8 cellular contexts compared by ENCODE assay signal in the genomic region with DNA sequence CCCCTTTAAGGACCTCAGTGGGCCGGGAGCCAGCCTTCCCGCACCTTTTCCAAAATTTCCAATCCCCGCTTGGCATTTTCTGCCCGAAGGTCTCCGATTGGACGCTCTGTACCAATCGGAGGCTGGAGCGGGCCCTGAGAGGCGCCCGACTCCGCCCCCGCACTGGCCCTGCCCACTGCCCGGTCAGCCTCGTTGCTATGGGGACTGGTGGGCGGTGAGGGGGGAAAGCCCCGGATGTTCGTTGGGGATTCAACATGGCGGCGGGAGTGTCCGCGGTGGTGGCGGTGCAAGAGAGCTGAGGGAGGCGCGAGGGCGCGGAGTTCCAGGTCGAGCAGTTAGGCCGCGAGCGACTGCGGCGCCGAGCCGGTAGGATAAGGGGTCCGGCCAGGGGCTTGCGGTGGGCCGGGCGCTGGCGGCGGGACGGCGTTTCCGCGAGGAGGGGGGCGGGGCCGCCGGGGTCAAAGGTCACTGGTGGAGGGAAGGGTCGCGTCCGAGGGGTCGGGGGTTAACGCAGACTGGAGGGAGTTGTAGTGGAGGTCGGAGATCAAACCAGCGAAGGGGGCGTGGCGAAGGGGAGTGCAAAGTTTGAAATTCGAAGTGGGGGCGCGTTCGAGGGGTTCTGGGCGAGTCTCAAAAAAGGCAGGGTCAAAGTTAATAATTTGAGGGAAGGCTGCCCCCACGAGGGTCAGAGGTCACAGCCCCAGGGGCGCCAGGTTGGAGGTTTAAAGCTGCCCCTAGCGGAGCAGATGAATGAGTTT. TPM values are rescaled to one million over a fixed set of nuclear protein-coding genes. Genes with fewer than 3 reads are reported as not detected.
A peak's percentile ranks its signal among the peaks of the same experiment; 100 is the strongest.
DNase-seq lines count a peak whose midpoint lies in the region; ATAC-seq and TF ChIP-seq lines count a peak whose summit lies in the region.

A gene (plus strand): TSS at position 233 of the 758 bp plus-strand sequence. CDS start 43,768 bp downstream, outside the sequence.

- H3K9me3 Mint-ChIP-seq in activated CD4-positive, alpha-beta T cell treated with anti-CD3 and anti-CD28 coated beads, Interleukin-2, amount 10 ng/mL, durations not matched to agents 7 days and 5 days, result no peaks in the 10 kb centered on the region

- no peaks in the 10 kb centered on the region for H3K36me3 ChIP-seq in BJ (ENCODE audit: control insufficient read depth, insufficient read depth, low read length)

- ATAC-seq in GM19324 (IDR thresholded peaks at IDR 0.05; ENCODE audit: low FRiP score, unreplicated experiment), result peak; percentile 97
- peak; percentile 72 for ATAC-seq in HG03469 (IDR thresholded peaks at IDR 0.05; ENCODE audit: unreplicated experiment)
- ATAC-seq in left colon, result peak; percentile 85

- no peak for TF ChIP-seq CTCF in BJ (IDR thresholded peaks at IDR 0.05; ENCODE audit: insufficient read depth, low read depth, low read length)
- TF ChIP-seq CTCF in coronary artery (IDR thresholded peaks at IDR 0.05), result no peak

- intact Hi-C loops in left colon (cut with DNase I, micrococcal nuclease), result no loop called here

- peaks cover 1% of the 10 kb centered on the region for H3K36me3 Mint-ChIP-seq in activated CD4-positive, alpha-beta T cell treated with anti-CD3 and anti-CD28 coated beads, Interleukin-2, amount 10 ng/mL, durations not matched to agents 7 days and 5 days (ENCODE audit: low read depth)

- H3K27me3 Mint-ChIP-seq in activated CD4-positive, alpha-beta T cell treated with anti-CD3 and anti-CD28 coated beads, Interleukin-2, amount 10 ng/mL, durations not matched to agents 7 days and 5 days, result peaks cover 4% of the 10 kb centered on the region

- peak within 1 kb of the TSS; percentile 85 for H3K4me3 Mint-ChIP-seq in activated CD4-positive, alpha-beta T cell treated with anti-CD3 and anti-CD28 coated beads, Interleukin-2, amount 10 ng/mL, durations not matched to agents 7 days and 5 days

- H3K27ac Mint-ChIP-seq in activated CD4-positive, alpha-beta T cell treated with anti-CD3 and anti-CD28 coated beads, Interleukin-2, amount 10 ng/mL, durations not matched to agents 7 days and 5 days, result peak within 1 kb of the TSS; percentile 87

- CTCF ChIA-PET in BJ (lab: Yijun Ruan, JAX), result interaction anchor here (1.3 to 1.7 kb wide), 3 partner anchors 27 to 62 kb away, joined by 4 to 5 read pairs (median 4); no protein-coding TSS in a partner anchor
- CTCF ChIA-PET in activated CD4-positive, alpha-beta T cell treated with anti-CD3 and anti-CD28 coated beads, Interleukin-2, amount 10 ng/mL, durations not matched to agents 7 days and 5 days (lab: Charles Lee), result no interaction called here

- peak; percentile 83 for DNase-seq in BJ (ENCODE audit: low read depth)
- peak; percentile 99 for DNase-seq in NCI-H69 (lab: John Stamatoyannopoulos, UW)
- peak; percentile 97 for DNase-seq in activated CD4-positive, alpha-beta T cell treated with anti-CD3 and anti-CD28 coated beads, Interleukin-2, amount 10 ng/mL, durations not matched to agents 7 days and 5 days
- peak; percentile 98 for DNase-seq in coronary artery (ENCODE audit: low spot score)
- peak; percentile 98 for DNase-seq in left colon
- peak; percentile 98 for DNase-seq in stimulated activated CD4-positive, alpha-beta T cell treated with anti-CD3 and anti-CD28 coated beads, Interleukin-1b, Interleukin-23, amount 100 ng/mL, for 48 hours

- H3K27me3 ChIP-seq in BJ (ENCODE audit: control insufficient read depth, insufficient read depth, low read length), result no peaks in the 10 kb centered on the region

- H3K4me1 Mint-ChIP-seq in activated CD4-positive, alpha-beta T cell treated with anti-CD3 and anti-CD28 coated beads, Interleukin-2, amount 10 ng/mL, durations not matched to agents 7 days and 5 days, result peaks cover 45% of the 10 kb centered on the region

- H3K4me3 ChIP-seq in BJ (ENCODE audit: low read depth, low read length) (peak within 1 kb of the TSS; percentile 93), coronary artery (peak within 1 kb of the TSS; percentile 95)

- H3K27ac ChIP-seq in coronary artery, result peak within 1 kb of the TSS; percentile 69 to 90

- POLR2A ChIA-PET in BJ (lab: Charles Lee), result interaction anchor here (0.5 kb wide), 1 partner anchor 287 kb away, joined by 4 read pairs; a partner anchor contains a TSS
- POLR2A ChIA-PET in activated CD4-positive, alpha-beta T cell treated with anti-CD3 and anti-CD28 coated beads, Interleukin-2, amount 10 ng/mL, durations not matched to agents 7 days and 5 days (lab: Charles Lee), result no interaction called here

RNA-seq across cellular contexts. Expression of the gene that starts here (rescaled TPM):
- polyA plus RNA-seq in BJ (2011; rRNA removed), result 10.2 and 19.6 TPM in 2 replicates
- 17.9 and 24.7 TPM in 2 replicates for polyA minus RNA-seq in BJ (2011; rRNA and poly(A)+ RNA removed)
- 10 to 100 TPM; 16.5 to 17.9 TPM for total RNA-seq in activated CD4-positive, alpha-beta T cell treated with anti-CD3 and anti-CD28 coated beads, Interleukin-2, amount 10 ng/mL, durations not matched to agents 7 days and 5 days
- total RNA-seq in left colon, result 10 to 100 TPM; 85.0 to 96.9 TPM

Comparison
In these comparisons a context has a peak if more than half of its experiments do, and no peak if none do; other contexts are left out.
1. Peak in every context shown above with its lines: DNase-seq, ATAC-seq, H3K4me3 ChIP-seq and H3K27ac ChIP-seq.
2. RNA of the gene that starts here (total RNA-seq): 85.0 to 96.9 TPM in left colon; 16.5 to 17.9 TPM in activated CD4-positive, alpha-beta T cell treated with anti-CD3 and anti-CD28 coated beads, Interleukin-2, amount 10 ng/mL, durations not matched to agents 7 days and 5 days; every median in the first group is over 4 times any median in the second.